Comparison of ENCODE assay signal across 1 cellular context in genomic region chr7:92926697-92927044, GRCh38.
TF ChIP-seq lines count a peak whose summit lies in the region.

No MANE protein-coding gene starts in this region.

TF ChIP-seq in HepG2, 621 proteins besides CTCF, POLR2A, EP300 and RAD21 (continued from another document):
- TF ChIP-seq ZNF574 (CRISPR knock-in tag; IDR thresholded peaks at IDR 0.05) (0 out of 2 replicates have a peak, but pooled peaks have one; percentile 13), KLF12 (CRISPR knock-in tag; IDR thresholded peaks at IDR 0.05; ENCODE audit: borderline replicate concordance) (no peak), CREB1 (IDR thresholded peaks at IDR 0.05) (no peak), CREB1 (CRISPR knock-in tag; IDR thresholded peaks at IDR 0.05) (peak; percentile 6; the same call in 1 of the 2 replicates), MIXL1 (CRISPR knock-in tag; IDR thresholded peaks at IDR 0.05) (no peak)
